ENCODE assay signal across 10 cellular contexts in the genomic region with DNA sequence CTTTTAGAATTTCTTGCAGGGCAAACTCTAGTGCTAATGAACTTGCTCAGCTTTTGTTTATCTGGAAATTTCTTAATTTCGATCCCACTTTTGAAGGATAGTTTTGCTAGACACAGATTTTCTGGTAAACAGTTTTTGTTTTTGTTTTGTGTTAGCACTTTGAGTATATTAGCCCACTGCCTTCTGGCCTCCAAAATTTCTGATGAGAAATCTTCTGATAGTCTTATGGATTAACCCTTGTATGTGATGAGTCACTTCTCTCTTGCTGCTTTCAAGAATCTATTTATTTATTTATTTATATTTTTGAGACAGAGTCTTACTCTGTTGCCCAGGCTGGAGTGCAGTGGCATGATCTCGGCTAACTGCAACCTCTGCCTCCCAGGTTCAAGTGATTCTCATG. TPM values are rescaled to one million over a fixed set of nuclear protein-coding genes. Genes with fewer than 3 reads are reported as not detected.
"Had no signal": no experiment of that assay in that cellular context is flagged by ENCODE, and none has a peak within 500 bp of the region (broad histone marks: within the 10 kb centered on the region; RNA-seq: fewer than 3 reads in every experiment).

No MANE protein-coding gene starts in this region.

- DNase-seq: H9, HCEC 1CT, IMR-90, KBM-7 had no signal

- H3K27ac ChIP-seq: KMS-11 had no signal

- H3K4me2 ChIP-seq: GM23338, KMS-11 had no signal

- H2AFZ ChIP-seq: GM23338 had no signal

- ATAC-seq: GM23338 had no signal

- H3K9ac ChIP-seq: KMS-11 had no signal

- FAIRE-seq: H1, H54, HTR-8/SVneo had no signal

- H3K4me3 ChIP-seq: GM23338 had no signal

RNA-seq across cellular contexts. Expression of a gene that starts 27.0 kb away (rescaled TPM):
- total RNA-seq: GM23338, H1, H9, HT-29, IMR-90 had no signal
- polyA plus RNA-seq: GM23338, H1 had no signal
